Comparison of ENCODE assay signal across 26 cellular contexts in the genomic region with DNA sequence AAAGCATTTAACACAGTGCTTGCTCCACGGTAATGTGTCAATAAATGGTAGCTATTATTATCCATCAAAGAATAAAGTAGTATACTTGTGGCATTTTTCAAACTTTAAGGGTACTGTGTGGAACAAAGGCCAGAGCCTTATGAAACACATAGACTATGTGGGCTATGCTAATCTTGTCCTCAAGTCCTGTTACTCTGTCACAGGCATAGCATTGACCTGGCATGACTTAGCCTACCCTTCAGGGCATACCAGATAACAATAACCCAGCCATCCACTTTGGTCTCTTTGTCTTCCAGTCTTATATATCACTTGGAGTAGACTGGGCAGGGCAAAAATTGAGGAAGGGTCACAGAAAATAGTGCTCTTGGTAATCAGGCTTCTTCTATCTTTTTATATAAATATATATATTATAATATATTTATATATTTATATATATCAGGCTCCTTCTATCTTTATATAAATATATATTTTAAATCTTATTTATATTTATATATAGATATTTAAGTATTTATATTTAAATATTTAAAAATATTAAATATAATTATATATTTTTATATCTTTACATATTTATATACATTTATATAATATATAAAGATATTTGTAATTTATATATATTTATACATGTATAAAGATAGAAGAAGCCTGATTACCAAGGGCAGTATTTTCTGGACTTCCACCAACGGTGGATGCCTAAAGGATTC.
DNase-seq lines count a peak whose midpoint lies in the region; ATAC-seq, FAIRE-seq and TF ChIP-seq lines count a peak whose summit lies in the region.
"Had no signal": no experiment of that assay in that cellular context is flagged by ENCODE, and none has a peak within 500 bp of the region (broad histone marks: within the 10 kb centered on the region; RNA-seq: fewer than 3 reads in every experiment).

No MANE protein-coding gene starts in this region.

- peak overlapping the region; percentile 97 for H3K27ac Mint-ChIP-seq in endothelial cell (ENCODE audit: unreplicated experiment)
- H3K27ac Mint-ChIP-seq: IgD-negative memory B cell had no signal

- in situ Hi-C loops in IMR-90 (cut with MboI; ENCODE audit: low sequenced_read_pairs): no loop called here

- FAIRE-seq in A204.1 (lab: Jason Lieb, UNC): peak; percentile 99

- ATAC-seq in IMR-90 (ENCODE audit: low read depth) (no peak), HG02981 (IDR thresholded peaks at IDR 0.05; ENCODE audit: unreplicated experiment) (no peak), GM21576 (IDR thresholded peaks at IDR 0.05; ENCODE audit: unreplicated experiment) (no peak), HG03469 (IDR thresholded peaks at IDR 0.05; ENCODE audit: unreplicated experiment) (no peak)

- H4K5ac ChIP-seq in IMR-90 (ENCODE audit: low read depth, low read length): no peak overlapping the region

- no peak for TF ChIP-seq POLR2A in IMR-90 (IDR thresholded peaks at IDR 0.05; ENCODE audit: low read depth, low read length)

- H4K8ac ChIP-seq in IMR-90 (ENCODE audit: low read depth in 2 of 2, low read length in 2 of 2) (no peak overlapping the region), trophoblast cell (ENCODE audit: low read depth, low read length) (no peak overlapping the region)

- no peaks in the 10 kb centered on the region for H3K27me3 ChIP-seq in IMR-90 (ENCODE audit: control insufficient read depth, insufficient read depth, low read length)
- H3K27me3 ChIP-seq in trophoblast cell (ENCODE audit: insufficient read depth, low read length): no peaks in the 10 kb centered on the region

- H3K9ac ChIP-seq in IMR-90 (ENCODE audit: low read depth, low read length): no peak overlapping the region
- peak overlapping the region; percentile 59 for H3K9ac ChIP-seq in trophoblast cell (ENCODE audit: low read length)
- H3K9ac ChIP-seq: KMS-11 had no signal

- H2AK9ac ChIP-seq in IMR-90 (replicated peaks; ENCODE audit: low read depth, low read length, poor library complexity): no peak overlapping the region

- H4K20me1 ChIP-seq in IMR-90 (ENCODE audit: insufficient read depth, low read length): no peaks in the 10 kb centered on the region

- no peak overlapping the region for H3K27ac ChIP-seq in IMR-90 (ENCODE audit: insufficient read depth, low read length)
- no peak overlapping the region for H3K27ac ChIP-seq in trophoblast cell (ENCODE audit: low read depth, low read length)
- H3K27ac ChIP-seq: KMS-11, PC-9 had no signal

- H3K4me1 ChIP-seq in IMR-90 (ENCODE audit: control insufficient read depth, insufficient read depth, low read length): peaks cover 8% of the 10 kb centered on the region
- peaks cover 3 to 11% of the 10 kb centered on the region in 2 experiments for H3K4me1 ChIP-seq in trophoblast cell (ENCODE audit: control insufficient read depth in 1 of 2, insufficient read depth in 2 of 2, low read length in 2 of 2)

- H3K9me3 ChIP-seq in IMR-90 (ENCODE audit: control insufficient read depth, insufficient read depth, low read length) (no peaks in the 10 kb centered on the region), trophoblast cell (ENCODE audit: insufficient read depth, low read depth, low read length) (peaks cover 2% of the 10 kb centered on the region)
- H3K9me3 ChIP-seq: HAP-1 had no signal

- no peak overlapping the region for H3K14ac ChIP-seq in IMR-90 (replicated peaks; ENCODE audit: low read depth, low read length)
- no peak overlapping the region for H3K14ac ChIP-seq in trophoblast cell (ENCODE audit: low read length)

- no peak overlapping the region for H4K12ac ChIP-seq in trophoblast cell (ENCODE audit: low read depth, low read length)

- H3K36me3 ChIP-seq in IMR-90 (ENCODE audit: control insufficient read depth, insufficient read depth, low read length): no peaks in the 10 kb centered on the region
- no peaks in the 10 kb centered on the region for H3K36me3 ChIP-seq in trophoblast cell (ENCODE audit: control insufficient read depth in 1 of 2, insufficient read depth in 2 of 2, low read length in 2 of 2)
- H3K36me3 ChIP-seq: HAP-1 had no signal

- peaks cover 79% of the 10 kb centered on the region for H3K4me1 Mint-ChIP-seq in endothelial cell (ENCODE audit: unreplicated experiment)

- H3K27me3 Mint-ChIP-seq in endothelial cell (ENCODE audit: unreplicated experiment): peaks cover 7% of the 10 kb centered on the region
- H3K27me3 Mint-ChIP-seq: CD4-positive, alpha-beta memory T cell; IgD-negative memory B cell had no signal

- no peak overlapping the region for H3K4ac ChIP-seq in IMR-90 (ENCODE audit: low read depth, low read length)
- no peak overlapping the region for H3K4ac ChIP-seq in trophoblast cell (ENCODE audit: low read depth, low read length)

- H3K9me1 ChIP-seq in IMR-90 (ENCODE audit: insufficient read depth, low read length): peaks cover 2% of the 10 kb centered on the region; the same call in 1 of the 2 replicates

- H3K18ac ChIP-seq in IMR-90 (ENCODE audit: low read depth, low read length): no peak overlapping the region
- H3K18ac ChIP-seq in trophoblast cell (ENCODE audit: low read length): no peak overlapping the region

- BruUV-seq in IMR-90 (replicated peaks; lab: Mats Ljungman, UMichigan): no TSS peak

- no peaks in the 10 kb centered on the region for H3K79me2 ChIP-seq in trophoblast cell (ENCODE audit: control insufficient read depth, insufficient read depth, low read length, poor library complexity)

- H2BK20ac ChIP-seq in IMR-90 (ENCODE audit: low read depth, low read length): no peak overlapping the region; the same call in 1 of the 2 replicates

- intact Hi-C loops in IMR-90 (cut with micrococcal nuclease): no loop called here

- H2BK15ac ChIP-seq in IMR-90 (ENCODE audit: low read depth, low read length): no peak overlapping the region; the same call in 2 of the 3 replicates

- H3K4me3 Mint-ChIP-seq in endothelial cell (ENCODE audit: unreplicated experiment): no peak overlapping the region
- H3K4me3 Mint-ChIP-seq: CD4-positive, alpha-beta memory T cell; IgD-negative memory B cell had no signal

- TF ChIP-seq RAD21 in IMR-90 (IDR thresholded peaks at IDR 0.05; ENCODE audit: low read length): no peak

- H3K23ac ChIP-seq in IMR-90 (ENCODE audit: low read depth, low read length): 0 out of 2 replicates have a peak overlapping the region, but pooled peaks have one; percentile 34
- H3K23ac ChIP-seq in trophoblast cell (ENCODE audit: low read length): no peak overlapping the region

- CTCF ChIA-PET in IMR-90 (lab: Yijun Ruan, JAX): no interaction called here

- H3K79me1 ChIP-seq in IMR-90 (ENCODE audit: low read depth in 1 of 2, low read length in 2 of 2): peaks cover 0 to 4% of the 10 kb centered on the region in 2 experiments; a peak in 1 of 4 replicates
- H3K79me1 ChIP-seq in trophoblast cell (ENCODE audit: low read length): no peaks in the 10 kb centered on the region

- TF ChIP-seq CTCF in IMR-90 (conservative IDR thresholded peaks at IDR 0.05; ENCODE audit: low read depth, low read length): no peak
- no peak for TF ChIP-seq CTCF in endothelial cell (IDR thresholded peaks at IDR 0.05; ENCODE audit: unreplicated experiment)

- POLR2A ChIA-PET in IMR-90 (lab: Charles Lee; ENCODE audit: unreplicated experiment): no interaction called here

- H2BK120ac ChIP-seq in IMR-90 (ENCODE audit: low read depth, low read length) (peak overlapping the region; percentile 31; the same call in 1 of the 2 replicates), trophoblast cell (ENCODE audit: insufficient read depth, low read length, poor library complexity) (no peak overlapping the region)

- no CpG with 5 or more reads among the region's 2 CpGs for WGBS in IMR-90 (ENCODE audit: extremely low coverage in 2 of 2, insufficient read length in 1 of 2), 2 experiments
- WGBS in trophoblast cell (ENCODE audit: extremely low coverage, insufficient coverage, insufficient read length): no CpG with 5 or more reads among the region's 2 CpGs

- peak overlapping the region; percentile 60; the same call in 1 of the 2 replicates for H2AK5ac ChIP-seq in IMR-90 (ENCODE audit: low read depth, low read length)
- H2AK5ac ChIP-seq in trophoblast cell (ENCODE audit: low read length): no peak overlapping the region

- H2AFZ ChIP-seq in IMR-90 (replicated peaks; ENCODE audit: low read length, poor library complexity): no peak overlapping the region
- no peak overlapping the region for H2AFZ ChIP-seq in trophoblast cell (ENCODE audit: insufficient read depth, low read length, poor library complexity)
- H2AFZ ChIP-seq: PC-9 had no signal

- H3K4me3 ChIP-seq in IMR-90 (ENCODE audit: insufficient read depth, low read depth, low read length): no peak overlapping the region
- H3K4me3 ChIP-seq in trophoblast cell (ENCODE audit: low read depth, low read length): no peak overlapping the region
- H3K4me3 ChIP-seq: HAP-1, PC-9 had no signal

- DNase-seq in IMR-90 (no peak), endothelial cell (ENCODE audit: low spot score) (no peak), trophoblast cell (peak; percentile 10 to 48)
- DNase-seq: C1 segment of cervical spinal cord; CD4-positive, alpha-beta memory T cell; COR-L47; DMS53; GOT3; MM.1S; NCI-H1694; NCI-H2029 treated with DMSO at 0.1 percent for 48 hours; NCI-H446 treated with DMSO at 0.1 percent for 48 hours; NCI-H526; NCI-H82; NK-92 treated with Interleukin-12 subunit alpha and Interleukin-12 subunit beta, amount 100 ng/mL, for 24 hours; RPMI8226; SHP77 treated with DMSO at 0.1 percent for 48 hours had no signal

- H4K91ac ChIP-seq in IMR-90 (ENCODE audit: insufficient read depth, low read depth, low read length): no peak overlapping the region
- no peak overlapping the region for H4K91ac ChIP-seq in trophoblast cell (ENCODE audit: low read depth, low read length)

- H3K4me2 ChIP-seq in IMR-90 (ENCODE audit: low read depth, low read length) (no peak overlapping the region), trophoblast cell (ENCODE audit: low read length) (no peak overlapping the region)
- H3K4me2 ChIP-seq: KMS-11 had no signal

- H2BK12ac ChIP-seq in trophoblast cell (ENCODE audit: low read length): no peak overlapping the region

- H2BK5ac ChIP-seq in IMR-90 (ENCODE audit: low read depth, low read length, poor library complexity, severe bottlenecking) (no peak overlapping the region), trophoblast cell (ENCODE audit: low read depth, low read length, poor library complexity) (no peak overlapping the region)

- H3K36me3 Mint-ChIP-seq in endothelial cell (ENCODE audit: low read depth, unreplicated experiment): no peaks in the 10 kb centered on the region

- dilution Hi-C loops in IMR-90 (cut with HindIII; ENCODE audit: low sequenced_read_pairs, unreplicated experiment): no loop called here

- H3K9me3 Mint-ChIP-seq in endothelial cell (ENCODE audit: unreplicated experiment): no peaks in the 10 kb centered on the region
- H3K9me3 Mint-ChIP-seq: CD4-positive, alpha-beta memory T cell; HFFc6; IgD-negative memory B cell had no signal

- no peak overlapping the region for H3K56ac ChIP-seq in IMR-90 (ENCODE audit: extremely low read depth, insufficient read depth, low read length)

TF ChIP-seq in IMR-90, 13 proteins besides CTCF, POLR2A, EP300 and RAD21 (continues in another document):
- no peak for TF ChIP-seq MAFK (IDR thresholded peaks at IDR 0.05; ENCODE audit: low read depth, low read length)

Comparison
In these comparisons a context has a peak if more than half of its experiments do, and no peak if none do; other contexts are left out.
1. DNase-seq: peak in trophoblast cell (2 of 2); none in IMR-90 (single experiment) and endothelial cell (single experiment).